Comparison of ENCODE assay signal across 34 cellular contexts in the genomic region with DNA sequence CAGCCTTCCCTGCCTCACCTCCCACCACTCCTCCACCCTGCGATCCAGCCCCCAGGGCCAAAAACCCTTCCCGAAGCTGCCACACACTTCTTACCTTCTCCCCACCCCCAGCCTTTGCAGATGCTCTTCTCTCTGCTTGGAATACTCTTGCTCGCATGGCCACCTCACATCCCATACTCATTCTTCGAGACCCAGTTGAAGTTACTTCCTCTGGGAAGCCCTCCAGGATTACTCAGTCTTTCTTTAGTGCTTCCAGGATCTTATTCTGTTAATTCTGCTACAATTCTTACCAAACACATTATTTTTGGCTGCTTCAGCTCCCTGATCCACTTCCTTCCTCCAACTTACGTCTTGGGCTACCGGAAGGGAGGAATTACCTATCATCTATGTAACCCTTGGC.
"Had no signal": no experiment of that assay in that cellular context is flagged by ENCODE, and none has a peak within 500 bp of the region (broad histone marks: within the 10 kb centered on the region; RNA-seq: fewer than 3 reads in every experiment).

No MANE protein-coding gene starts in this region.

- H3K9me3 ChIP-seq: adrenal gland, body of pancreas, breast epithelium had no signal

- H3K4me1 Mint-ChIP-seq: activated B cell treated with CpG ODN at 0.5 μM for 24 hours; activated CD4-positive, alpha-beta T cell treated with anti-CD3 and anti-CD28 coated beads, Interleukin-2, amount 10 ng/mL, durations not matched to agents 24 days and 14 days; activated naive CD8-positive, alpha-beta T cell treated with anti-CD3 and anti-CD28 coated beads for 36 hours; activated T-helper 17 cell treated with anti-CD3 and anti-CD28 coated beads, Interleukin-2, amount 50 U/mL, for 72 hours; T-helper 17 cell had no signal

- FAIRE-seq: astrocyte, TTC549 had no signal

- H3K27ac ChIP-seq: adrenal gland, body of pancreas, brain microvascular endothelial cell, breast epithelium, VCaP had no signal

- H3K4me3 Mint-ChIP-seq: activated B cell treated with CpG ODN at 0.5 μM for 24 hours; activated CD4-positive, alpha-beta memory T cell treated with anti-CD3 and anti-CD28 coated beads for 36 hours; activated CD4-positive, alpha-beta T cell treated with anti-CD3 and anti-CD28 coated beads, Interleukin-2, amount 10 ng/mL, durations not matched to agents 24 days and 14 days; activated CD8-positive, alpha-beta T cell treated with anti-CD3 and anti-CD28 coated beads for 36 hours; activated naive CD4-positive, alpha-beta T cell treated with anti-CD3 and anti-CD28 coated beads for 36 hours; activated naive CD8-positive, alpha-beta T cell treated with anti-CD3 and anti-CD28 coated beads for 36 hours; activated T-cell treated with anti-CD3 and anti-CD28 coated beads, Interleukin-2, amount 50 U/mL, for 4 hours; activated T-cell treated with anti-CD3 and anti-CD28 coated beads, Interleukin-2, amount 50 U/mL, for 72 hours; activated T-helper 1 cell treated with anti-CD3 and anti-CD28 coated beads, Interleukin-12 subunit alpha, Interleukin-12 subunit beta, Interleukin-2, Interleukin-4 antibody, amounts not matched to agents 30 ng/mL and 10 ng/mL and 1 ng/mL, durations not matched to agents 14 hours and 24 hours and 36 hours; activated T-helper 17 cell treated with anti-CD3 and anti-CD28 coated beads, Interleukin-2, amount 50 U/mL, for 72 hours; T-helper 17 cell; T-helper 2 cell treated with Interferon-gamma antibody and Interleukin-4, amounts not matched to agents 5 μg/mL and 100 μg/mL, for 36 hours had no signal

- ATAC-seq: activated CD8-positive, alpha-beta T cell treated with anti-CD3 and anti-CD28 coated beads for 36 hours; activated naive CD4-positive, alpha-beta T cell treated with anti-CD3 and anti-CD28 coated beads, Interleukin-2, amount 50 U/mL, for 72 hours; activated T-cell treated with anti-CD3 and anti-CD28 coated beads, Interleukin-2, amount 50 U/mL, for 4 hours; activated T-cell treated with anti-CD3 and anti-CD28 coated beads, Interleukin-2, amount 50 U/mL, for 72 hours; activated T-helper 17 cell treated with anti-CD3 and anti-CD28 coated beads, Interleukin-2, amount 50 U/mL, for 72 hours; body of pancreas; T-helper 17 cell had no signal

- H3K27ac Mint-ChIP-seq: activated B cell treated with CpG ODN at 0.5 μM for 24 hours; activated CD4-positive, alpha-beta memory T cell treated with anti-CD3 and anti-CD28 coated beads for 36 hours; activated CD4-positive, alpha-beta T cell treated with anti-CD3 and anti-CD28 coated beads, Interleukin-2, amount 10 ng/mL, durations not matched to agents 24 days and 14 days; activated CD8-positive, alpha-beta T cell treated with anti-CD3 and anti-CD28 coated beads for 36 hours; activated naive CD4-positive, alpha-beta T cell treated with anti-CD3 and anti-CD28 coated beads for 36 hours; activated naive CD4-positive, alpha-beta T cell treated with anti-CD3 and anti-CD28 coated beads, Interleukin-2, amount 50 U/mL, for 72 hours; activated naive CD8-positive, alpha-beta T cell treated with anti-CD3 and anti-CD28 coated beads for 36 hours; activated T-cell treated with anti-CD3 and anti-CD28 coated beads, Interleukin-2, amount 50 U/mL, for 72 hours; activated T-helper 1 cell treated with anti-CD3 and anti-CD28 coated beads, Interleukin-12 subunit alpha, Interleukin-12 subunit beta, Interleukin-2, Interleukin-4 antibody, amounts not matched to agents 30 ng/mL and 10 ng/mL and 1 ng/mL, durations not matched to agents 14 hours and 24 hours and 36 hours; activated T-helper 17 cell treated with anti-CD3 and anti-CD28 coated beads, Interleukin-2, amount 50 U/mL, for 72 hours; T-helper 17 cell; T-helper 2 cell treated with Interferon-gamma antibody and Interleukin-4, amounts not matched to agents 5 μg/mL and 100 μg/mL, for 36 hours had no signal

- DNase-seq: activated B cell treated with CpG ODN at 0.5 μM for 24 hours; activated CD4-positive, alpha-beta memory T cell treated with anti-CD3 and anti-CD28 coated beads for 36 hours; activated CD4-positive, alpha-beta T cell treated with anti-CD3 and anti-CD28 coated beads for 4 hours; activated CD4-positive, alpha-beta T cell treated with anti-CD3 and anti-CD28 coated beads, Interleukin-2, amount 10 ng/mL, durations not matched to agents 24 days and 14 days; activated CD4-positive, alpha-beta T cell treated with anti-CD3 and anti-CD28 coated beads, Interleukin-2, amount 50 U/mL, for 1 hour; activated CD4-positive, alpha-beta T cell treated with anti-CD3 and anti-CD28 coated beads, Interleukin-2, amount 50 U/mL, for 4 hours; activated CD4-positive, CD25-positive, alpha-beta regulatory T cell treated with anti-CD3 and anti-CD28 coated beads, Interleukin-2, amount 50 U/mL, for 72 hours; activated CD8-positive, alpha-beta memory T cell treated with anti-CD3 and anti-CD28 coated beads, Interleukin-2, amount 50 U/mL, for 4 hours; activated CD8-positive, alpha-beta T cell treated with anti-CD3 and anti-CD28 coated beads for 36 hours; activated effector memory CD4-positive, alpha-beta T cell treated with anti-CD3 and anti-CD28 coated beads, Interleukin-2, amount 50 U/mL, for 16 hours; activated gamma-delta T cell treated with Interleukin-2 at 50 U/mL for 16 hours; activated naive CD4-positive, alpha-beta T cell; activated naive CD4-positive, alpha-beta T cell treated with anti-CD3 and anti-CD28 coated beads for 36 hours; activated naive CD4-positive, alpha-beta T cell treated with anti-CD3 and anti-CD28 coated beads, Interleukin-2, amount 50 U/mL, for 16 hours; activated naive CD8-positive, alpha-beta T cell treated with anti-CD3 and anti-CD28 coated beads for 36 hours; activated T-cell treated with anti-CD3 and anti-CD28 coated beads for 4 hours; activated T-cell treated with anti-CD3 and anti-CD28 coated beads, Interleukin-2, amount 50 U/mL, for 1 hour; activated T-cell treated with anti-CD3 and anti-CD28 coated beads, Interleukin-2, amount 50 U/mL, for 4 hours; activated T-cell treated with anti-CD3 and anti-CD28 coated beads, Interleukin-2, amount 50 U/mL, for 72 hours; adrenal gland; amniotic stem cell; body of pancreas; brain microvascular endothelial cell; central memory CD4-positive, alpha-beta T cell; T-helper 17 cell; T-helper 9 cell had no signal

- H3K9me3 Mint-ChIP-seq: activated B cell treated with CpG ODN at 0.5 μM for 24 hours; activated CD4-positive, alpha-beta memory T cell treated with anti-CD3 and anti-CD28 coated beads for 36 hours; activated CD4-positive, alpha-beta T cell treated with anti-CD3 and anti-CD28 coated beads, Interleukin-2, amount 10 ng/mL, durations not matched to agents 24 days and 14 days; activated CD8-positive, alpha-beta T cell treated with anti-CD3 and anti-CD28 coated beads for 36 hours; activated naive CD4-positive, alpha-beta T cell treated with anti-CD3 and anti-CD28 coated beads for 36 hours; activated naive CD4-positive, alpha-beta T cell treated with anti-CD3 and anti-CD28 coated beads, Interleukin-2, amount 50 U/mL, for 72 hours; activated naive CD8-positive, alpha-beta T cell treated with anti-CD3 and anti-CD28 coated beads for 36 hours; activated T-cell treated with anti-CD3 and anti-CD28 coated beads, Interleukin-2, amount 50 U/mL, for 4 hours; activated T-cell treated with anti-CD3 and anti-CD28 coated beads, Interleukin-2, amount 50 U/mL, for 72 hours; activated T-helper 1 cell treated with anti-CD3 and anti-CD28 coated beads, Interleukin-12 subunit alpha, Interleukin-12 subunit beta, Interleukin-2, Interleukin-4 antibody, amounts not matched to agents 30 ng/mL and 10 ng/mL and 1 ng/mL, durations not matched to agents 14 hours and 24 hours and 36 hours; activated T-helper 17 cell treated with anti-CD3 and anti-CD28 coated beads, Interleukin-2, amount 50 U/mL, for 72 hours; T-helper 2 cell treated with Interferon-gamma antibody and Interleukin-4, amounts not matched to agents 5 μg/mL and 100 μg/mL, for 36 hours had no signal

- H3K4me3 ChIP-seq: adrenal gland, body of pancreas, breast epithelium had no signal

- H3K36me3 Mint-ChIP-seq: activated CD4-positive, alpha-beta memory T cell treated with anti-CD3 and anti-CD28 coated beads for 36 hours; activated naive CD4-positive, alpha-beta T cell treated with anti-CD3 and anti-CD28 coated beads, Interleukin-2, amount 50 U/mL, for 72 hours; activated naive CD8-positive, alpha-beta T cell treated with anti-CD3 and anti-CD28 coated beads for 36 hours had no signal

- H3K36me3 ChIP-seq: adrenal gland, brain microvascular endothelial cell, breast epithelium had no signal

- H3K4me1 ChIP-seq: adrenal gland, breast epithelium had no signal
